ENCODE assay signal across 17 cellular contexts in the genomic region with DNA sequence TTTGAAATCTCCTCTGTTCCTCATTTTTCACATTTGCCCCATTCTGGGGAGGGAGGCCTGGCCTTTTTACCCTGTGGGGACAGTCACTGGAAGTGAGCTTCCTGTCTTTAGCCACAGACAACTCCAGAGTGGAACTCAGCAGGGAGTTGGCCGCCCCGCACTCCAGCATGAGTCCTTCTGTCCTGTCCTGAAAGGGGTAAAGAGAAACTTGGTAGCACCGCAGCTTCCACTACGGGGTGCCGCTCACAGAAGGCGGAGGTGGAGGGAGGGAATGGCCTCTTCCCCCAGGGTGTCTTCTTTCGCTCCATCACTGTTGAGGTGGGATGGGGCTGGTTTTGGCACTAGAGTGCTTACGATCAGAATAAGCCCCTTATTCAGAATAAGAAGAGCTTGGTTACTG.
A peak's percentile ranks its signal among the peaks of the same experiment; 100 is the strongest.
DNase-seq lines count a peak whose midpoint lies in the region; ATAC-seq and TF ChIP-seq lines count a peak whose summit lies in the region.
"Had no signal": no experiment of that assay in that cellular context is flagged by ENCODE, and none has a peak within 500 bp of the region (broad histone marks: within the 10 kb centered on the region; RNA-seq: fewer than 3 reads in every experiment).

No MANE protein-coding gene starts in this region.

- no peak for TF ChIP-seq CTCF in upper lobe of right lung (IDR thresholded peaks at IDR 0.05)

- ATAC-seq in upper lobe of right lung (no peak), aorta (ENCODE audit: low FRiP score) (no peak), Right ventricle myocardium superior (ENCODE audit: poor library complexity) (no peak)
- ATAC-seq: CD8-positive, alpha-beta T cell had no signal

- DNase-seq in activated effector memory CD4-positive, alpha-beta T cell treated with anti-CD3 and anti-CD28 coated beads, Interleukin-2, amount 50 U/mL, for 16 hours = peak; percentile 55
- DNase-seq in activated effector memory CD4-positive, alpha-beta T cell treated with Interleukin-2 at 50 U/mL for 16 hours = no peak
- peak; percentile 45 for DNase-seq in MV-4-11 (lab: John Stamatoyannopoulos, UW)
- DNase-seq in mesenteric fat pad (ENCODE audit: low spot score) = peak; percentile 74
- peak; percentile 43 for DNase-seq in upper lobe of right lung
- no peak for DNase-seq in aorta
- DNase-seq in activated CD8-positive, alpha-beta memory T cell treated with anti-CD3 and anti-CD28 coated beads, Interleukin-2, amount 50 U/mL, for 48 hours = no peak
- no peak for DNase-seq in Right ventricle myocardium superior
- DNase-seq: 8988T; CD8-positive, alpha-beta T cell; COR-L47; DMS153; DMS79 treated with DMSO at 0.1 percent for 48 hours; EL; GOT3 had no signal

- no peak overlapping the region for H3K27ac ChIP-seq in upper lobe of right lung
- no peak overlapping the region for H3K27ac ChIP-seq in aorta (ENCODE audit: low read depth in 1 of 2, low read length in 2 of 2)
- H3K27ac ChIP-seq: C4-2B had no signal

- no peaks in the 10 kb centered on the region for H3K36me3 ChIP-seq in upper lobe of right lung
- no peaks in the 10 kb centered on the region for H3K36me3 ChIP-seq in aorta (ENCODE audit: control insufficient read depth in 1 of 2, insufficient read depth in 2 of 2, low read length in 1 of 2)
- H3K36me3 ChIP-seq: HAP-1 had no signal

- no peak overlapping the region for H3K4me3 ChIP-seq in upper lobe of right lung
- H3K4me3 ChIP-seq in aorta (ENCODE audit: low read length in 2 of 2) = no peak overlapping the region
- H3K4me3 ChIP-seq: HAP-1 had no signal

- no peaks in the 10 kb centered on the region for H3K27me3 ChIP-seq in upper lobe of right lung
- no peaks in the 10 kb centered on the region for H3K27me3 ChIP-seq in aorta (ENCODE audit: control insufficient read depth in 1 of 2, insufficient read depth in 2 of 2, low read length in 1 of 2)

- H3K4me1 ChIP-seq in upper lobe of right lung (no peaks in the 10 kb centered on the region), aorta (ENCODE audit: control insufficient read depth in 1 of 2, insufficient read depth in 2 of 2, low read length in 2 of 2) (no peaks in the 10 kb centered on the region)

- H3K9me3 ChIP-seq in upper lobe of right lung (no peaks in the 10 kb centered on the region), aorta (ENCODE audit: control insufficient read depth, low read length) (no peaks in the 10 kb centered on the region)
- H3K9me3 ChIP-seq: HAP-1 had no signal

- intact Hi-C loops in upper lobe of right lung (cut with DNase I) (no loop called here), aorta (cut with DNase I) (no loop called here), Right ventricle myocardium superior (cut with DNase I) (loop anchor here (10.0 kb wide), 1 partner anchor 63 kb away; no protein-coding TSS in a partner anchor)

- WGBS in aorta, 2 donors = 91 to 93% methylated on average over 8 of the region's 8 CpGs

Comparison
In these comparisons a context has a peak if more than half of its experiments do, and no peak if none do; other contexts are left out.
1. DNase-seq: peak in activated effector memory CD4-positive, alpha-beta T cell treated with anti-CD3 and anti-CD28 coated beads, Interleukin-2, amount 50 U/mL, for 16 hours (single experiment), MV-4-11 (single experiment), mesenteric fat pad (single experiment) and upper lobe of right lung (single experiment); none in activated effector memory CD4-positive, alpha-beta T cell treated with Interleukin-2 at 50 U/mL for 16 hours (single experiment), aorta (0 of 2), activated CD8-positive, alpha-beta memory T cell treated with anti-CD3 and anti-CD28 coated beads, Interleukin-2, amount 50 U/mL, for 48 hours (single experiment) and Right ventricle myocardium superior (single experiment).